ENCODE assay signal across 13 cellular contexts in genomic region chr12:5912437-5913334, GRCh38. TPM values are rescaled to one million over a fixed set of nuclear protein-coding genes. Genes with fewer than 3 reads are reported as not detected.
DNase-seq lines count a peak whose midpoint lies in the region; ATAC-seq and TF ChIP-seq lines count a peak whose summit lies in the region.
"Had no signal": no experiment of that assay in that cellular context is flagged by ENCODE, and none has a peak within 500 bp of the region (broad histone marks: within the 10 kb centered on the region; RNA-seq: fewer than 3 reads in every experiment).

No MANE protein-coding gene starts in this region.

- no peak overlapping the region for H3K4me2 ChIP-seq in GM23338

- no peak for DNase-seq in AG04449 (ENCODE audit: low read depth, low spot score)
- DNase-seq in GM23338 (ENCODE audit: low spot score) = peak; percentile 88
- peak; percentile 44 for DNase-seq in iPS DF 4.7 (ENCODE audit: extremely low read depth, low spot score)
- DNase-seq in CD4-positive, alpha-beta memory T cell = no peak
- no peak for DNase-seq in MV-4-11 (lab: John Stamatoyannopoulos, UW)
- no peak for DNase-seq in hippocampal formation (lab: John Stamatoyannopoulos, UW)
- no peak for DNase-seq in naive thymus-derived CD8-positive, alpha-beta T cell
- DNase-seq: activated CD4-positive, alpha-beta memory T cell treated with anti-CD3 and anti-CD28 coated beads, Interleukin-2, amount 10 ng/mL, durations not matched to agents 7 days and 5 days; effector CD4-positive, alpha-beta T cell; Karpas-422; naive B cell; NCI-H510A treated with DMSO at 0.1 percent for 48 hours had no signal

- H3K4me1 ChIP-seq in GM23338 (ENCODE audit: insufficient read depth) = no peaks in the 10 kb centered on the region
- no peaks in the 10 kb centered on the region for H3K4me1 ChIP-seq in CD4-positive, alpha-beta memory T cell (ENCODE audit: insufficient read depth, low read length)

- intact Hi-C loops in CD4-positive, alpha-beta memory T cell (cut with micrococcal nuclease) = no loop called here

- CTCF ChIA-PET in AG04449 (lab: Yijun Ruan, JAX) = no interaction called here
- CTCF ChIA-PET in CD4-positive, alpha-beta memory T cell (lab: Charles Lee; ENCODE audit: partially characterized antibody) = no interaction called here

- no peaks in the 10 kb centered on the region for H3K9me2 ChIP-seq in GM23338 (ENCODE audit: insufficient read depth)

- TF ChIP-seq CTCF in AG04449 (IDR thresholded peaks at IDR 0.05; ENCODE audit: insufficient read depth, low read length, missing control alignments) (peak; percentile 8), GM23338 (conservative IDR thresholded peaks at IDR 0.05; ENCODE audit: low read depth in 2 of 2) (peak; percentile 96 to 97)

- no peaks in the 10 kb centered on the region for H3K27me3 ChIP-seq in GM23338 (ENCODE audit: insufficient read depth)
- H3K27me3 ChIP-seq in CD4-positive, alpha-beta memory T cell (ENCODE audit: insufficient read depth, low read length) = no peaks in the 10 kb centered on the region

- no peaks in the 10 kb centered on the region for H3K79me2 ChIP-seq in GM23338 (replicated peaks; ENCODE audit: insufficient read depth)

- H2AFZ ChIP-seq in GM23338 = no peak overlapping the region

- ATAC-seq in GM23338 (peak; percentile 97), SK-N-SH treated with all-trans-retinoic acid at 6 μM for 48 hours (peak; percentile 49; the same call in 2 of the 3 replicates)
- no peak for ATAC-seq in naive thymus-derived CD8-positive, alpha-beta T cell

- no peak overlapping the region; the same call in 2 of the 3 replicates for H3K4me3 Mint-ChIP-seq in GM23338
- H3K4me3 Mint-ChIP-seq in CD4-positive, alpha-beta memory T cell = no peak overlapping the region
- H3K4me3 Mint-ChIP-seq in naive thymus-derived CD8-positive, alpha-beta T cell = no peak overlapping the region
- H3K4me3 Mint-ChIP-seq: activated CD4-positive, alpha-beta memory T cell treated with anti-CD3 and anti-CD28 coated beads, Interleukin-2, amount 10 ng/mL, durations not matched to agents 7 days and 5 days had no signal

- H3K9me3 ChIP-seq in CD4-positive, alpha-beta memory T cell (ENCODE audit: control insufficient read depth in 1 of 2, low read length in 2 of 2) = no peaks in the 10 kb centered on the region

- no peaks in the 10 kb centered on the region for H3K36me3 Mint-ChIP-seq in GM23338 (ENCODE audit: low read depth)
- H3K36me3 Mint-ChIP-seq in CD4-positive, alpha-beta memory T cell = no peaks in the 10 kb centered on the region
- no peaks in the 10 kb centered on the region for H3K36me3 Mint-ChIP-seq in naive thymus-derived CD8-positive, alpha-beta T cell
- H3K36me3 Mint-ChIP-seq: naive B cell had no signal

- no peak overlapping the region for H3K4me3 ChIP-seq in AG04449 (ENCODE audit: low read depth, low read length)
- no peak overlapping the region for H3K4me3 ChIP-seq in GM23338
- H3K4me3 ChIP-seq in CD4-positive, alpha-beta memory T cell (ENCODE audit: low read length in 2 of 2) = no peak overlapping the region

- POLR2A ChIA-PET in AG04449 (lab: Yijun Ruan, JAX) = no interaction called here
- POLR2A ChIA-PET in CD4-positive, alpha-beta memory T cell (lab: Charles Lee; ENCODE audit: partially characterized antibody) = no interaction called here
- POLR2A ChIA-PET in naive thymus-derived CD8-positive, alpha-beta T cell (lab: Charles Lee) = no interaction called here

- no peaks in the 10 kb centered on the region; the same call in 2 of the 3 replicates for H3K9me3 Mint-ChIP-seq in GM23338
- no peaks in the 10 kb centered on the region for H3K9me3 Mint-ChIP-seq in CD4-positive, alpha-beta memory T cell
- H3K9me3 Mint-ChIP-seq in naive thymus-derived CD8-positive, alpha-beta T cell = no peaks in the 10 kb centered on the region
- H3K9me3 Mint-ChIP-seq: activated CD4-positive, alpha-beta memory T cell treated with anti-CD3 and anti-CD28 coated beads, Interleukin-2, amount 10 ng/mL, durations not matched to agents 7 days and 5 days; naive B cell had no signal

- no peaks in the 10 kb centered on the region for H3K36me3 ChIP-seq in GM23338 (ENCODE audit: insufficient read depth)
- no peaks in the 10 kb centered on the region for H3K36me3 ChIP-seq in CD4-positive, alpha-beta memory T cell (ENCODE audit: insufficient read depth, low read length)

- no peak overlapping the region for H3K27ac Mint-ChIP-seq in GM23338
- H3K27ac Mint-ChIP-seq in CD4-positive, alpha-beta memory T cell = no peak overlapping the region
- H3K27ac Mint-ChIP-seq in naive thymus-derived CD8-positive, alpha-beta T cell = no peak overlapping the region
- H3K27ac Mint-ChIP-seq: activated CD4-positive, alpha-beta memory T cell treated with anti-CD3 and anti-CD28 coated beads, Interleukin-2, amount 10 ng/mL, durations not matched to agents 7 days and 5 days; naive B cell had no signal

- H3K27ac ChIP-seq in GM23338 (ENCODE audit: low read depth) = no peak overlapping the region
- no peak overlapping the region for H3K27ac ChIP-seq in CD4-positive, alpha-beta memory T cell (ENCODE audit: low read depth, low read length)

- 0 out of 2 replicates have a peak, but pooled peaks cover 3% of the 10 kb centered on the region for H3F3A ChIP-seq in GM23338 (replicated peaks; ENCODE audit: low read depth)

- H3K27me3 Mint-ChIP-seq in GM23338 (ENCODE audit: insufficient read depth, low read depth, poor library complexity) = peaks cover 4% of the 10 kb centered on the region
- peaks cover 5 to 6% of the 10 kb centered on the region in 2 donors for H3K27me3 Mint-ChIP-seq in CD4-positive, alpha-beta memory T cell
- H3K27me3 Mint-ChIP-seq in naive thymus-derived CD8-positive, alpha-beta T cell = peaks cover 1 to 13% (median 6%) of the 10 kb centered on the region in 5 donors

- H3K4me1 Mint-ChIP-seq in GM23338 = peaks cover 2% of the 10 kb centered on the region; the same call in 2 of the 3 replicates
- no peaks in the 10 kb centered on the region for H3K4me1 Mint-ChIP-seq in CD4-positive, alpha-beta memory T cell
- no peaks in the 10 kb centered on the region for H3K4me1 Mint-ChIP-seq in naive thymus-derived CD8-positive, alpha-beta T cell
- H3K4me1 Mint-ChIP-seq: activated CD4-positive, alpha-beta memory T cell treated with anti-CD3 and anti-CD28 coated beads, Interleukin-2, amount 10 ng/mL, durations not matched to agents 7 days and 5 days; naive B cell had no signal

- H4K20me1 ChIP-seq in GM23338 (replicated peaks; ENCODE audit: insufficient read depth) = no peaks in the 10 kb centered on the region

TF ChIP-seq in GM23338, 12 proteins besides CTCF, POLR2A, EP300 and RAD21 (continues in another document):
- TF ChIP-seq ETS1 (IDR thresholded peaks at IDR 0.05) (no peak), ZNF331 (CRISPR knock-in tag; IDR thresholded peaks at IDR 0.05; ENCODE audit: low read depth) (no peak), NANOG (IDR thresholded peaks at IDR 0.05; ENCODE audit: borderline replicate concordance) (no peak), POLR2AphosphoS5 (IDR thresholded peaks at IDR 0.05; ENCODE audit: low read depth) (no peak), EZH2phosphoT487 (IDR thresholded peaks at IDR 0.05; ENCODE audit: unreplicated experiment) (no peak), CREB1 (CRISPR knock-in tag; IDR thresholded peaks at IDR 0.05; ENCODE audit: low read depth) (no peak)

TF ChIP-seq in SK-N-SH treated with all-trans-retinoic acid at 6 μM for 48 hours, 23 proteins besides CTCF, POLR2A, EP300 and RAD21:
- no peak for TF ChIP-seq ZFP30 (CRISPR knock-in tag; IDR thresholded peaks at IDR 0.05)

RNA-seq across cellular contexts. Expression of gene ANO2, which starts 32.4 kb away (rescaled TPM):
- total RNA-seq in GM23338 (2014; rRNA removed; shearing (Covaris generic)) = 3.3 and 4.6 TPM in 2 replicates
- 1.9 and 2.3 TPM in 2 replicates for polyA plus RNA-seq in GM23338 (2016; fragmentation: Nextera tagmentation; extraction: Ambion mirVana)
- total RNA-seq in CD4-positive, alpha-beta memory T cell = not detected
- not detected for polyA plus RNA-seq in CD4-positive, alpha-beta memory T cell
- not detected for total RNA-seq in naive thymus-derived CD8-positive, alpha-beta T cell
- not detected for polyA plus RNA-seq in naive thymus-derived CD8-positive, alpha-beta T cell
- total RNA-seq: activated CD4-positive, alpha-beta memory T cell treated with anti-CD3 and anti-CD28 coated beads, Interleukin-2, amount 10 ng/mL, durations not matched to agents 7 days and 5 days had no signal

Comparison
In these comparisons a context has a peak if more than half of its experiments do, and no peak if none do; other contexts are left out.
1. DNase-seq: peak in GM23338 (single experiment) and iPS DF 4.7 (single experiment); none in AG04449 (single experiment), CD4-positive, alpha-beta memory T cell (0 of 5), MV-4-11 (single experiment), hippocampal formation (0 of 2) and naive thymus-derived CD8-positive, alpha-beta T cell (0 of 10).
2. ATAC-seq: peak in GM23338 (single experiment) and SK-N-SH treated with all-trans-retinoic acid at 6 μM for 48 hours (single experiment); none in naive thymus-derived CD8-positive, alpha-beta T cell (0 of 2).